ENCODE assay signal across 7 cellular contexts in the genomic region with DNA sequence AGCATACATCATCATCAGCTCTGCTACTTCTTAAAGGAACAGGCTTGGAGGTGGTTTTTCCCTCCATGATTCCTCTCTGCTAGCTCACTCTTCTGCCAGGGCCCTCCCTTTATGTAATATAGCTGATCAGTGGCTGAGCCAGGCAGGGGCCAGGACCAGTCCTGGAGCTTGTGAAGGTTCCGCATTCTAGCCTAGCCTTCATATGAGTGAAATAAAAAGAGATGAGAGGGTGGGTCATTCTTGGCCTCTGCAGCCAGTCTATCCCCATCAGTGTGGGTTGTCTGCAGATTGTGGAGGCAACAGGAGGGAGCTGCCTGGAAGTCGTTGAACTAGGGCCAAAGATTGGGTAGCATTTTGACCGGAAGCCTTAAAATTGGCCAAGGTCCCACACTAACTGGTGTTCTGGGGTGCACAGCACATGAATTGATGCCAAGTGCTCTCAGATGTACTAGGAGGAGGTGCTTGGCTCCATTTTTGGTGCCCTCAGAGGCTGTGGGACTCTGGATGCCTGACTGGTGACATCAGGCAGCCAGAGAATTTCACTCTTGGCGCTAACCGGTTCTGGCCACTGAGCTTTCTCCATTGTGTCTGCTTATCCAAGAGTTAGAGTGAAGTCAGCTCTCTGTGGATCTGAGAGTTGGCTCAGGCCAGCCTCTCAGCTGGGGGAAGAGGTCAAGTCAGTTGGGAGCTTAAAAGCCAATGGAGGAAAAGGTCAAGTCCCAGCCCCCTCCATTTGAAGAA.
DNase-seq lines count a peak whose midpoint lies in the region; ATAC-seq and TF ChIP-seq lines count a peak whose summit lies in the region.
"Not testable (repeated sequence)": the region's sequence is repeated elsewhere in the genome, so short reads cannot be mapped to it uniquely, and the experiment has no call there.

No MANE protein-coding gene starts in this region.

- peak; percentile 92 for ATAC-seq in body of pancreas
- peak; percentile 94 to 96 for ATAC-seq in left cardiac atrium
- ATAC-seq in right lobe of liver, result peak; percentile 59 to 78 (median 66)
- ATAC-seq in psoas muscle, result peak; percentile 77 to 93 (median 90)

- intact Hi-C loops in body of pancreas (cut with DNase I); left cardiac atrium (cut with DNase I); right lobe of liver (cut with DNase I); psoas muscle (cut with DNase I); transverse colon (cut with DNase I; ENCODE audit: low total_unique reads): not testable (repeated sequence)

- TF ChIP-seq EP300 in transverse colon (IDR thresholded peaks at IDR 0.05; ENCODE audit: low read depth), result not testable (repeated sequence)

- not testable (repeated sequence) for H3K27me3 ChIP-seq in body of pancreas; right lobe of liver; psoas muscle (ENCODE audit: insufficient read depth in 3 of 3, low read length in 2 of 3); transverse colon

- H3K4me3 ChIP-seq in body of pancreas, right lobe of liver, psoas muscle, transverse colon: not testable (repeated sequence)

- in situ Hi-C loops in transverse colon (cut with MboI; ENCODE audit: low pct_ligation_motif_present in 1 of 4, low pct_unique_long_range_greater_than_20kb in 1 of 4, low sequenced_read_pairs in 3 of 4), result not testable (repeated sequence)

- not testable (repeated sequence) for H3K4me1 ChIP-seq in body of pancreas, right lobe of liver, psoas muscle, transverse colon

- peak; percentile 22 for DNase-seq in NCI-H226
- not testable (repeated sequence) for DNase-seq in body of pancreas, left cardiac atrium, right lobe of liver, psoas muscle, transverse colon
- DNase-seq in fibroblast of peridontal ligament (ENCODE audit: extremely low read depth), result peak; percentile 5

- H3K36me3 ChIP-seq in body of pancreas (replicated peaks in 1 of 2; ENCODE audit: insufficient read depth in 1 of 2, low read depth in 2 of 2); right lobe of liver; psoas muscle (ENCODE audit: insufficient read depth in 1 of 2, low read depth in 1 of 2); transverse colon: not testable (repeated sequence)

- H3K27ac ChIP-seq in body of pancreas, psoas muscle: not testable (repeated sequence)
- H3K27ac ChIP-seq in right lobe of liver (peak overlapping the region in 1 of 3 donors; percentile 68), transverse colon (peak overlapping the region in 3 of 4 donors; percentile 34 to 58 (median 50))

- not testable (repeated sequence) for H3K9me3 ChIP-seq in body of pancreas, right lobe of liver, psoas muscle, transverse colon

- not testable (repeated sequence) for TF ChIP-seq CTCF in body of pancreas (IDR thresholded peaks at IDR 0.05); right lobe of liver (IDR thresholded peaks at IDR 0.05); psoas muscle (IDR thresholded peaks at IDR 0.05); transverse colon (IDR thresholded peaks at IDR 0.05)

- TF ChIP-seq POLR2A in body of pancreas (IDR thresholded peaks at IDR 0.05); right lobe of liver (IDR thresholded peaks at IDR 0.05); transverse colon (IDR thresholded peaks at IDR 0.05): not testable (repeated sequence)

- WGBS in body of pancreas, 2 donors, result 83 to 85% methylated on average over 1 of the region's 5 CpGs
- WGBS in right lobe of liver (ENCODE audit: insufficient coverage, low coverage, low lambda C conversion rate, missing lambda C conversion rate), result 50% methylated on average over 1 of the region's 5 CpGs
- 38 to 68% (median 65%) methylated on average over 1 of the region's 5 CpGs for WGBS in psoas muscle, 3 donors
- WGBS in transverse colon (ENCODE audit: low coverage in 1 of 2), 2 donors, result 83 to 87% methylated on average over 1 of the region's 5 CpGs
